In the genomic region with DNA sequence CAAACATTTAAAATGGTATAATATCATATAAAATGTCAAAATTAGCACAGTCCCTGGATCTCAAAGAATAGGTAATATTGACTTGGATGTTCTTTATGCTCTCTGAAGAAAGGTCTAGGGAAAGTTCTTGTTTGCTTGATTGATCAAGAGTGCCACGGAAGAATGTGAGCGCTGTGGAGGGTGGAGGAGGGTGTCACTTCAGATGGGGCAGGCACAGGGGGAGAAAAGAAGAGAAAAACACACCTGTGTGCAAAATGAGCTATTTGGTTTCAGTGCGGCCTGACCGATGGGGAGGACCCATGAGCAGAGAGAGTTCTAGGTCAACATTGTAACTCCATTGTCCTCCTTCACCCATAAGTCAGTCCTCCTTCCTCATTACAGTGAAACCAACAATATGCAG, we compare ENCODE assay signal across 16 cellular contexts. TPM values are rescaled to one million over a fixed set of nuclear protein-coding genes. Genes with fewer than 3 reads are reported as not detected.
DNase-seq lines count a peak whose midpoint lies in the region; ATAC-seq and TF ChIP-seq lines count a peak whose summit lies in the region.
"Had no signal": no experiment of that assay in that cellular context is flagged by ENCODE, and none has a peak within 500 bp of the region (broad histone marks: within the 10 kb centered on the region; RNA-seq: fewer than 3 reads in every experiment).

No MANE protein-coding gene starts in this region.

- no peak for ATAC-seq in GM19467 (IDR thresholded peaks at IDR 0.05; ENCODE audit: unreplicated experiment)
- ATAC-seq: A549; CD8-positive, alpha-beta T cell; HCT116 had no signal

- DNase-seq in endothelial cell (ENCODE audit: low spot score) (no peak), left kidney (ENCODE audit: low read depth, low spot score) (peak; percentile 28), progenitor cell of endocrine pancreas (ENCODE audit: low spot score, unreplicated experiment) (no peak), NCI-H2171 treated with DMSO at 0.1 percent for 48 hours (lab: John Stamatoyannopoulos, UW) (no peak), NCI-H2227 (lab: John Stamatoyannopoulos, UW; ENCODE audit: unreplicated experiment) (no peak)
- DNase-seq: BE2C; CD8-positive, alpha-beta T cell; COR-L47; DMS153; DMS79 treated with DMSO at 0.1 percent for 48 hours; EL; GM23248 had no signal

- peaks cover 2% of the 10 kb centered on the region for H3K27me3 Mint-ChIP-seq in endothelial cell (ENCODE audit: unreplicated experiment)
- no peaks in the 10 kb centered on the region for H3K27me3 Mint-ChIP-seq in progenitor cell of endocrine pancreas

- no peak for TF ChIP-seq CTCF in endothelial cell (IDR thresholded peaks at IDR 0.05; ENCODE audit: unreplicated experiment)
- no peak for TF ChIP-seq CTCF in progenitor cell of endocrine pancreas (IDR thresholded peaks at IDR 0.05; ENCODE audit: unreplicated experiment)

- H3K4me1 Mint-ChIP-seq in endothelial cell (ENCODE audit: unreplicated experiment) (peaks cover 34% of the 10 kb centered on the region), progenitor cell of endocrine pancreas (ENCODE audit: low read depth) (peaks cover 3% of the 10 kb centered on the region)

- peak overlapping the region; percentile 73 for H3K4me3 Mint-ChIP-seq in endothelial cell (ENCODE audit: unreplicated experiment)
- H3K4me3 Mint-ChIP-seq in progenitor cell of endocrine pancreas (ENCODE audit: low read depth), result no peak overlapping the region
- H3K4me3 Mint-ChIP-seq: CD14-positive monocyte; CD8-positive, alpha-beta T cell had no signal

- no peaks in the 10 kb centered on the region for H3K9me3 Mint-ChIP-seq in endothelial cell (ENCODE audit: unreplicated experiment)
- H3K9me3 Mint-ChIP-seq in progenitor cell of endocrine pancreas (ENCODE audit: low read depth), result no peaks in the 10 kb centered on the region
- H3K9me3 Mint-ChIP-seq: CD8-positive, alpha-beta T cell had no signal

- H3K27ac Mint-ChIP-seq in endothelial cell (ENCODE audit: unreplicated experiment), result peak overlapping the region; percentile 83
- peak overlapping the region; percentile 11 for H3K27ac Mint-ChIP-seq in progenitor cell of endocrine pancreas
- H3K27ac Mint-ChIP-seq: CD8-positive, alpha-beta T cell had no signal

- peaks cover 12% of the 10 kb centered on the region for H3K36me3 Mint-ChIP-seq in endothelial cell (ENCODE audit: low read depth, unreplicated experiment)
- H3K36me3 Mint-ChIP-seq in progenitor cell of endocrine pancreas (ENCODE audit: insufficient read depth), result peaks cover 8% of the 10 kb centered on the region

RNA-seq across cellular contexts. Expression of a gene that starts 8.8 kb away (rescaled TPM):
- total RNA-seq in endothelial cell (ENCODE audit: unreplicated experiment) (36.3 TPM), progenitor cell of endocrine pancreas (21.2 and 25.2 TPM in 2 replicates)

RNA-seq across cellular contexts. Expression of a gene that starts 28.1 kb away (rescaled TPM):
- total RNA-seq in endothelial cell (ENCODE audit: unreplicated experiment) (11.4 TPM), progenitor cell of endocrine pancreas (13.0 and 14.4 TPM in 2 replicates)

RNA-seq across cellular contexts. Expression of a gene that starts 37.1 kb away (rescaled TPM):
- 33.1 TPM for total RNA-seq in endothelial cell (ENCODE audit: unreplicated experiment)
- 55.2 and 58.6 TPM in 2 replicates for total RNA-seq in progenitor cell of endocrine pancreas

RNA-seq across cellular contexts. Expression of a gene that starts 37.3 kb away (rescaled TPM):
- total RNA-seq in endothelial cell (ENCODE audit: unreplicated experiment), result 34.4 TPM
- 22.9 and 23.8 TPM in 2 replicates for total RNA-seq in progenitor cell of endocrine pancreas

RNA-seq across cellular contexts. Expression of a gene that starts 49.3 kb away (rescaled TPM):
- total RNA-seq in endothelial cell (ENCODE audit: unreplicated experiment) (1.2 TPM), progenitor cell of endocrine pancreas (2.6 and 3.6 TPM in 2 replicates)
- total RNA-seq: GM23248 had no signal
